Comparison of ENCODE assay signal across 8 cellular contexts in genomic region chr2:32010280-32010669, GRCh38. TPM values are rescaled to one million over a fixed set of nuclear protein-coding genes. Genes with fewer than 3 reads are reported as not detected.
DNase-seq lines count a peak whose midpoint lies in the region; ATAC-seq and TF ChIP-seq lines count a peak whose summit lies in the region.
"Not testable (repeated sequence)": the region's sequence is repeated elsewhere in the genome, so short reads cannot be mapped to it uniquely, and the experiment has no call there.

No MANE protein-coding gene starts in this region.

- not testable (repeated sequence) for H2BK20ac ChIP-seq in IMR-90 (ENCODE audit: low read depth, low read length)

- H3K36me3 ChIP-seq in GM23338 (ENCODE audit: insufficient read depth); IMR-90 (ENCODE audit: control insufficient read depth, insufficient read depth, low read length); neural progenitor cell: not testable (repeated sequence)

- not testable (repeated sequence) for H3K27me3 Mint-ChIP-seq in GM23338 (ENCODE audit: insufficient read depth, low read depth, poor library complexity); neural progenitor cell (ENCODE audit: insufficient read depth, low read depth)

- not testable (repeated sequence) for H4K8ac ChIP-seq in IMR-90 (ENCODE audit: low read depth in 2 of 2, low read length in 2 of 2)

- H2AK5ac ChIP-seq in IMR-90 (ENCODE audit: low read depth, low read length) = not testable (repeated sequence)

- not testable (repeated sequence) for TF ChIP-seq CTCF in GM23338 (conservative IDR thresholded peaks at IDR 0.05; ENCODE audit: low read depth in 2 of 2); IMR-90 (conservative IDR thresholded peaks at IDR 0.05; ENCODE audit: low read depth, low read length); fibroblast of villous mesenchyme (IDR thresholded peaks at IDR 0.05; ENCODE audit: insufficient read depth, low read depth, low read length); neural progenitor cell (IDR thresholded peaks at IDR 0.05)

- not testable (repeated sequence) for H2BK120ac ChIP-seq in IMR-90 (ENCODE audit: low read depth, low read length)

- H2AFZ ChIP-seq in GM23338; IMR-90 (replicated peaks; ENCODE audit: low read length, poor library complexity); neural progenitor cell (replicated peaks): not testable (repeated sequence)

- H3K79me2 ChIP-seq in GM23338 (replicated peaks; ENCODE audit: insufficient read depth) = peaks cover 43% of the 10 kb centered on the region
- peaks cover 45% of the 10 kb centered on the region for H3K79me2 ChIP-seq in neural progenitor cell (ENCODE audit: low read depth)

- H3K9me3 Mint-ChIP-seq in GM23338; neural progenitor cell; stimulated activated effector memory CD8-positive, alpha-beta T cell treated with anti-CD3 and anti-CD28 coated beads, Interleukin-12 subunit alpha, Interleukin-12 subunit beta, amount 100 ng/mL, for 72 hours: not testable (repeated sequence)

- not testable (repeated sequence) for H3K27ac ChIP-seq in GM23338 (ENCODE audit: low read depth)
- H3K27ac ChIP-seq in IMR-90 (ENCODE audit: insufficient read depth, low read length) (peak overlapping the region; percentile 57), neural progenitor cell (peak overlapping the region; percentile 97)

- BruUV-seq in IMR-90 (replicated peaks; lab: Mats Ljungman, UMichigan) = not testable (repeated sequence)

- H3K9ac ChIP-seq in IMR-90 (ENCODE audit: low read depth, low read length); neural progenitor cell: not testable (repeated sequence)

- not testable (repeated sequence) for H3K18ac ChIP-seq in IMR-90 (ENCODE audit: low read depth, low read length)

- in situ Hi-C loops in IMR-90 (cut with MboI; ENCODE audit: low sequenced_read_pairs) = not testable (repeated sequence)

- H3K36me3 Mint-ChIP-seq in GM23338 (ENCODE audit: low read depth) = peaks cover 19% of the 10 kb centered on the region
- not testable (repeated sequence) for H3K36me3 Mint-ChIP-seq in neural progenitor cell
- peaks cover 22% of the 10 kb centered on the region for H3K36me3 Mint-ChIP-seq in stimulated activated effector memory CD8-positive, alpha-beta T cell treated with anti-CD3 and anti-CD28 coated beads, Interleukin-12 subunit alpha, Interleukin-12 subunit beta, amount 100 ng/mL, for 72 hours

- peaks cover 31% of the 10 kb centered on the region for H4K20me1 ChIP-seq in GM23338 (replicated peaks; ENCODE audit: insufficient read depth)
- peaks cover 35% of the 10 kb centered on the region for H4K20me1 ChIP-seq in IMR-90 (ENCODE audit: insufficient read depth, low read length)
- H4K20me1 ChIP-seq in neural progenitor cell (ENCODE audit: low read depth) = peaks cover 41% of the 10 kb centered on the region

- not testable (repeated sequence) for H3K9me2 ChIP-seq in GM23338 (ENCODE audit: insufficient read depth)

- peak overlapping the region; percentile 41; the same call in 1 of the 2 replicates for H3K4me3 ChIP-seq in GM23338
- H3K4me3 ChIP-seq in IMR-90 (ENCODE audit: insufficient read depth, low read depth, low read length) = peak overlapping the region; percentile 99
- H3K4me3 ChIP-seq in fibroblast of villous mesenchyme (ENCODE audit: low read depth, low read length) = peak overlapping the region; percentile 51
- H3K4me3 ChIP-seq in neural progenitor cell = peak overlapping the region; percentile 80

- intact Hi-C loops in IMR-90 (cut with micrococcal nuclease) = loop anchor here (1.0 kb wide), 1 partner anchor 53 kb away; the partner anchor contains the start of gene SPAST

- not testable (repeated sequence) for H2AK9ac ChIP-seq in IMR-90 (replicated peaks; ENCODE audit: low read depth, low read length, poor library complexity)

- peaks cover 9 to 24% of the 10 kb centered on the region in 2 experiments; a peak in 3 of 4 replicates for H3K79me1 ChIP-seq in IMR-90 (ENCODE audit: low read depth in 1 of 2, low read length in 2 of 2)

- H3K4me3 Mint-ChIP-seq in GM23338 = peak overlapping the region; percentile 49; the same call in 2 of the 3 replicates
- peak overlapping the region; percentile 64 for H3K4me3 Mint-ChIP-seq in neural progenitor cell
- peak overlapping the region; percentile 88 for H3K4me3 Mint-ChIP-seq in stimulated activated effector memory CD8-positive, alpha-beta T cell treated with anti-CD3 and anti-CD28 coated beads, Interleukin-12 subunit alpha, Interleukin-12 subunit beta, amount 100 ng/mL, for 72 hours

- not testable (repeated sequence) for H3K27me3 ChIP-seq in GM23338 (ENCODE audit: insufficient read depth); IMR-90 (ENCODE audit: control insufficient read depth, insufficient read depth, low read length); neural progenitor cell

- dilution Hi-C loops in IMR-90 (cut with HindIII; ENCODE audit: low sequenced_read_pairs, unreplicated experiment) = not testable (repeated sequence)

- H3K14ac ChIP-seq in IMR-90 (replicated peaks; ENCODE audit: low read depth, low read length) = not testable (repeated sequence)

- CTCF ChIA-PET in IMR-90 (lab: Yijun Ruan, JAX) = not testable (repeated sequence)

- TF ChIP-seq POLR2A in IMR-90 (IDR thresholded peaks at IDR 0.05; ENCODE audit: low read depth, low read length) = not testable (repeated sequence)

- TF ChIP-seq RAD21 in IMR-90 (IDR thresholded peaks at IDR 0.05; ENCODE audit: low read length) = not testable (repeated sequence)

- not testable (repeated sequence) for H3K4me2 ChIP-seq in GM23338; IMR-90 (ENCODE audit: low read depth, low read length); neural progenitor cell

- not testable (repeated sequence) for H3K9me3 ChIP-seq in IMR-90 (ENCODE audit: control insufficient read depth, insufficient read depth, low read length); neural progenitor cell (ENCODE audit: low read depth)

- not testable (repeated sequence) for H3K56ac ChIP-seq in IMR-90 (ENCODE audit: extremely low read depth, insufficient read depth, low read length)

- H3K4me1 ChIP-seq in GM23338 (ENCODE audit: insufficient read depth); IMR-90 (ENCODE audit: control insufficient read depth, insufficient read depth, low read length): not testable (repeated sequence)
- H3K4me1 ChIP-seq in neural progenitor cell = peaks cover 14% of the 10 kb centered on the region

- H3K4ac ChIP-seq in IMR-90 (ENCODE audit: low read depth, low read length) = not testable (repeated sequence)

- H3F3A ChIP-seq in GM23338 (replicated peaks; ENCODE audit: low read depth) = not testable (repeated sequence)
- H3F3A ChIP-seq in neural progenitor cell (ENCODE audit: low read depth) = peaks cover 29% of the 10 kb centered on the region

- H4K91ac ChIP-seq in IMR-90 (ENCODE audit: insufficient read depth, low read depth, low read length) = not testable (repeated sequence)

- peak overlapping the region; percentile 59 for H2BK5ac ChIP-seq in IMR-90 (ENCODE audit: low read depth, low read length, poor library complexity, severe bottlenecking)

- not testable (repeated sequence) for H3K9me1 ChIP-seq in IMR-90 (ENCODE audit: insufficient read depth, low read length)

- H2BK15ac ChIP-seq in IMR-90 (ENCODE audit: low read depth, low read length) = not testable (repeated sequence)

- peak; percentile 57 for ATAC-seq in GM23338
- peak; percentile 82 for ATAC-seq in IMR-90 (ENCODE audit: low read depth)
- ATAC-seq in stimulated activated effector memory CD8-positive, alpha-beta T cell treated with anti-CD3 and anti-CD28 coated beads, Interleukin-12 subunit alpha, Interleukin-12 subunit beta, amount 100 ng/mL, for 72 hours = peak; percentile 82

- peaks cover 37% of the 10 kb centered on the region for H3K4me1 Mint-ChIP-seq in GM23338
- peaks cover 35% of the 10 kb centered on the region for H3K4me1 Mint-ChIP-seq in neural progenitor cell
- H3K4me1 Mint-ChIP-seq in stimulated activated effector memory CD8-positive, alpha-beta T cell treated with anti-CD3 and anti-CD28 coated beads, Interleukin-12 subunit alpha, Interleukin-12 subunit beta, amount 100 ng/mL, for 72 hours = peaks cover 32% of the 10 kb centered on the region

- DNase-seq in EL (peak; percentile 66), GM23338 (ENCODE audit: low spot score) (peak; percentile 27), IMR-90 (peak; percentile 37), SKM-1 treated with dmso at 0.1 percent for 144 hours (lab: John Stamatoyannopoulos, UW; ENCODE audit: unreplicated experiment) (peak; percentile 23), fibroblast of villous mesenchyme (ENCODE audit: low read depth) (peak; percentile 48), neural progenitor cell (ENCODE audit: low spot score) (peak; percentile 72)
- DNase-seq in activated effector memory CD4-positive, alpha-beta T cell treated with anti-CD3 and anti-CD28 coated beads, Interleukin-2, amount 50 U/mL, for 16 hours = peak; percentile 89
- DNase-seq in stimulated activated effector memory CD8-positive, alpha-beta T cell treated with anti-CD3 and anti-CD28 coated beads, Interleukin-12 subunit alpha, Interleukin-12 subunit beta, amount 100 ng/mL, for 72 hours (ENCODE audit: low spot score in 2 of 2) = peak; percentile 57 to 85

- no CpG with 5 or more reads among the region's 43 CpGs for WGBS in IMR-90 (ENCODE audit: extremely low coverage in 2 of 2, insufficient read length in 1 of 2), 2 experiments

- POLR2A ChIA-PET in IMR-90 (lab: Charles Lee; ENCODE audit: unreplicated experiment) = not testable (repeated sequence)

- H3K23ac ChIP-seq in IMR-90 (ENCODE audit: low read depth, low read length) = not testable (repeated sequence)

- H3K27ac Mint-ChIP-seq in GM23338, neural progenitor cell: not testable (repeated sequence)
- peak overlapping the region; percentile 97 for H3K27ac Mint-ChIP-seq in stimulated activated effector memory CD8-positive, alpha-beta T cell treated with anti-CD3 and anti-CD28 coated beads, Interleukin-12 subunit alpha, Interleukin-12 subunit beta, amount 100 ng/mL, for 72 hours

- H4K5ac ChIP-seq in IMR-90 (ENCODE audit: low read depth, low read length) = not testable (repeated sequence)

RNA-seq across cellular contexts. Expression of gene MEMO1, which starts 0.5 kb away (rescaled TPM):
- 37.3 and 39.1 TPM in 2 replicates for total RNA-seq in GM23338 (2014; rRNA removed; shearing (Covaris generic))
- polyA plus RNA-seq in GM23338 (2016; fragmentation: Nextera tagmentation; extraction: Ambion mirVana) = 67.0 and 72.4 TPM in 2 replicates
- total RNA-seq in IMR-90 (2012; rRNA removed) = 23.7 and 33.6 TPM in 2 replicates
- polyA plus RNA-seq in IMR-90 (2012; rRNA removed) = 48.9 and 49.7 TPM in 2 replicates
- 9.0 and 31.9 TPM in 2 replicates for polyA plus RNA-seq in IMR-90 (2012; cell fraction: cytosol; rRNA removed)
- 31.3 and 47.1 TPM in 2 replicates for polyA plus RNA-seq in IMR-90 (2012; cell fraction: nucleus; rRNA removed; ENCODE audit: low replicate concordance)
- 34.8 and 47.1 TPM in 2 replicates for total RNA-seq in fibroblast of villous mesenchyme
- total RNA-seq in neural progenitor cell (ENCODE audit: low replicate concordance) = 25.8 and 47.4 TPM in 2 replicates

RNA-seq across cellular contexts. Expression of gene DPY30, which starts 29.3 kb away (rescaled TPM):
- total RNA-seq in GM23338 (2014; rRNA removed; shearing (Covaris generic)) = 156 and 176 TPM in 2 replicates
- 518 and 520 TPM in 2 replicates for polyA plus RNA-seq in GM23338 (2016; fragmentation: Nextera tagmentation; extraction: Ambion mirVana)
- 65.2 and 120 TPM in 2 replicates for total RNA-seq in IMR-90 (2012; rRNA removed)
- 84.1 and 85.2 TPM in 2 replicates for polyA plus RNA-seq in IMR-90 (2012; rRNA removed)
- polyA plus RNA-seq in IMR-90 (2012; cell fraction: cytosol; rRNA removed) = 40.5 and 41.5 TPM in 2 replicates
- 9.0 and 37.0 TPM in 2 replicates for polyA plus RNA-seq in IMR-90 (2012; cell fraction: nucleus; rRNA removed; ENCODE audit: low replicate concordance)
- total RNA-seq in fibroblast of villous mesenchyme = 43.8 and 63.9 TPM in 2 replicates
- total RNA-seq in neural progenitor cell (ENCODE audit: low replicate concordance) = 110 and 199 TPM in 2 replicates

RNA-seq across cellular contexts. Expression of gene SPAST, which starts 53.1 kb away (rescaled TPM):
- 33.9 and 37.6 TPM in 2 replicates for total RNA-seq in GM23338 (2014; rRNA removed; shearing (Covaris generic))
- 15.5 and 19.4 TPM in 2 replicates for polyA plus RNA-seq in GM23338 (2016; fragmentation: Nextera tagmentation; extraction: Ambion mirVana)
- 14.5 and 21.1 TPM in 2 replicates for total RNA-seq in IMR-90 (2012; rRNA removed)
- 4.8 and 5.3 TPM in 2 replicates for polyA plus RNA-seq in IMR-90 (2012; rRNA removed)
- 1.2 and 2.2 TPM in 2 replicates for polyA plus RNA-seq in IMR-90 (2012; cell fraction: cytosol; rRNA removed)
- 0.72 and 3.0 TPM in 2 replicates for polyA plus RNA-seq in IMR-90 (2012; cell fraction: nucleus; rRNA removed; ENCODE audit: low replicate concordance)
- total RNA-seq in fibroblast of villous mesenchyme = 20.6 and 31.5 TPM in 2 replicates
- total RNA-seq in neural progenitor cell (ENCODE audit: low replicate concordance) = 28.5 and 43.6 TPM in 2 replicates

Comparison
In these comparisons a context has a peak if more than half of its experiments do, and no peak if none do; other contexts are left out.
1. DNase-seq: peak in every context shown above with its lines; median percentile 89 in activated effector memory CD4-positive, alpha-beta T cell treated with anti-CD3 and anti-CD28 coated beads, Interleukin-2, amount 50 U/mL, for 16 hours; 72 in neural progenitor cell; 71 in stimulated activated effector memory CD8-positive, alpha-beta T cell treated with anti-CD3 and anti-CD28 coated beads, Interleukin-12 subunit alpha, Interleukin-12 subunit beta, amount 100 ng/mL, for 72 hours; 66 in EL; 48 in fibroblast of villous mesenchyme; 37 in IMR-90; 27 in GM23338; 23 in SKM-1 treated with dmso at 0.1 percent for 144 hours.
2. H3K4me3 ChIP-seq: peak in every context shown above with its lines; median percentile 99 in IMR-90; 80 in neural progenitor cell; 51 in fibroblast of villous mesenchyme; 41 in GM23338.